18 cellular contexts compared by ENCODE assay signal in the genomic region with DNA sequence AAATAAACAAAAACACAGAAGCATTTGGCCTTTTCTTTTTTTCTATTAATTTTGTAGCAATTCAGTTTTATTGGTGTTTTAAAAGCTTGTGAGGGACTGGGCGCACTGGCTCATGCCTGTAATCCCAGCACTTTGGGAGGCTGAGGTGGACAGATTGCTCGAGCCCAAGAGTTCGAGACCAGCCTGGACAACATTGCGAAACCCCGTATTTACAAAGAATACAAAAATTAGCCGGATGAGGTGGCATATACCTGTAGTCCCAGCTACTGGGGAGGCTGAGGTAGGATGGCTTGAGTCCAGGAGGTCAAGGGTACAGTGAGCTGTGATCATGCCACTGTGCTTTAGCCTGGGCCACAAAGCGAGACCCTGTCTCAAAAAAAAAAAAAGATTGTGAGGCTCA.
"Had no signal": no experiment of that assay in that cellular context is flagged by ENCODE, and none has a peak within 500 bp of the region (broad histone marks: within the 10 kb centered on the region; RNA-seq: fewer than 3 reads in every experiment).

No MANE protein-coding gene starts in this region.

- H3K27ac ChIP-seq: KMS-11, RWPE1 had no signal

- H3K4me2 ChIP-seq: KMS-11 had no signal

- DNase-seq: Kasumi-1, MM.1S, NCI-H1092 treated with DMSO at 0.1 percent for 48 hours, NCI-H1436, NCI-H187, NCI-H2029, NCI-H2081 treated with DMSO at 0.1 percent for 48 hours, NCI-H2171, NCI-H226, NCI-H446, NCI-H510A, NCI-H524 treated with DMSO at 0.1 percent for 48 hours, NCI-H69, NCI-H774, SHP77 had no signal

- FAIRE-seq: RCC 7860 had no signal

- H3K9ac ChIP-seq: KMS-11 had no signal
